In the genomic region with DNA sequence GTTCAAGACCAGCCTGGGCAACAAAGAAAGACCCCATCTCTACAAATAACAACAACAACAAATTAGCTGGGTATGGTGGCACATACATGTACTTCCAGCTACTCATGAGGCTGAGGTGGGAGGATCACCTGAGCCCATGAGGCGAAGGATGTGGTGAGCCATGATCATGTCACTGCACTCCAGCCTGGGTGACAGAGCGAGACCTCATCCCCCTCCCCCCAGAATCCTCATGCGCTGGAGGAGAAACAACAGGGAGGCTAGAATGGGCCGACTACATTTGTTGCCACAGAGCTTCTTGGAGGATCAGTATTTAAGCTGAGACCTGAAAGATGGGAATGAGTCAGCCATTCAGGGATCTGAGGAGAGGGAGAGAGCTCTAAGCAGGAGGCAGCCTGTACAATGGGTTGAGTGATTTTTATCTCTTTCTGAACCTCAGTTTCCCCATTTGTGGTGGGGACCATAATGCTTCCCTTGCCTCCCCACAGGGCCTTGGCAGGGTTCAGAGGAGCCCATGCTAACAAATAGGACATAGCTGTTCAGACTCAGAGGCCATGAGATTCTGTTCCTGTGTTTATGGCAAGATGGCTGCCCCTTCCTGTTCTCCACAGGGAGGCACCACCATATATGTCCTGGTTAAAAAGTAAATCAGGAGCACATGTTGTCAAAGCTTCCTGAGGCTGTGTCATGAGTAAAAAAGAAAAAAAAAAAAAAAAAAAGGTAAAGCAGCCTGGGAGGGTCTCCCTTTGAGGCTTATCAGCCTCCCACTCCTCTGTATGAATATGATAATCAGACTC, we compare ENCODE assay signal across 11 cellular contexts.
A peak's percentile ranks its signal among the peaks of the same experiment; 100 is the strongest.
DNase-seq lines count a peak whose midpoint lies in the region; ATAC-seq, FAIRE-seq and TF ChIP-seq lines count a peak whose summit lies in the region.
"Had no signal": no experiment of that assay in that cellular context is flagged by ENCODE, and none has a peak within 500 bp of the region (broad histone marks: within the 10 kb centered on the region; RNA-seq: fewer than 3 reads in every experiment).

No MANE protein-coding gene starts in this region.

- TF ChIP-seq CTCF in colonic mucosa (IDR thresholded peaks at IDR 0.05) (no peak), right lobe of liver (IDR thresholded peaks at IDR 0.05) (no peak), stomach (IDR thresholded peaks at IDR 0.05) (no peak)

- no peak for TF ChIP-seq EP300 in stomach (IDR thresholded peaks at IDR 0.05)

- ATAC-seq in right lobe of liver: no peak
- ATAC-seq: activated T-cell treated with anti-CD3 and anti-CD28 coated beads, Interleukin-2, amount 50 U/mL, for 4 hours had no signal

- H3K4me3 ChIP-seq in HUES64 (ENCODE audit: low read length) (no peak overlapping the region), colonic mucosa (no peak overlapping the region), right lobe of liver (no peak overlapping the region), stomach (no peak overlapping the region)

- H3K9ac ChIP-seq in HUES64 (ENCODE audit: low read depth, low read length): peak overlapping the region; percentile 65; the same call in 1 of the 2 replicates
- H3K9ac ChIP-seq in colonic mucosa (ENCODE audit: low read depth in 2 of 2, low read length in 2 of 2): peak overlapping the region in 1 of 2 donors; percentile 89

- H3K27ac ChIP-seq in HUES64 (ENCODE audit: low read depth, low read length): peak overlapping the region; percentile 86
- H3K27ac ChIP-seq in colonic mucosa: peak overlapping the region; percentile 90
- H3K27ac ChIP-seq in right lobe of liver: peak overlapping the region; percentile 89 to 95 (median 91)
- H3K27ac ChIP-seq in stomach: peak overlapping the region; percentile 84 to 93 (median 89)

- intact Hi-C loops in colonic mucosa (cut with DNase I) (no loop called here), right lobe of liver (cut with DNase I) (no loop called here), stomach (cut with DNase I; ENCODE audit: low total_unique reads) (no loop called here)

- TF ChIP-seq POLR2A in right lobe of liver (IDR thresholded peaks at IDR 0.05) (no peak), stomach (IDR thresholded peaks at IDR 0.05) (no peak), GM12892 (IDR thresholded peaks at IDR 0.05; ENCODE audit: low read depth, low read length) (no peak)

- FAIRE-seq in GM19239 (lab: Jason Lieb, UNC) (no peak), frontal cortex (lab: Jason Lieb, UNC) (no peak), GM12892 (lab: Jason Lieb, UNC) (no peak)

- H3K9me3 ChIP-seq in HUES64 (ENCODE audit: insufficient read depth, low read depth, low read length): no peaks in the 10 kb centered on the region
- no peaks in the 10 kb centered on the region for H3K9me3 ChIP-seq in colonic mucosa
- H3K9me3 ChIP-seq in right lobe of liver: no peaks in the 10 kb centered on the region
- H3K9me3 ChIP-seq in stomach: no peaks in the 10 kb centered on the region

- H3K36me3 ChIP-seq in HUES64 (ENCODE audit: insufficient read depth, low read length) (no peaks in the 10 kb centered on the region), colonic mucosa (no peaks in the 10 kb centered on the region), right lobe of liver (no peaks in the 10 kb centered on the region), stomach (no peaks in the 10 kb centered on the region)

- 53% methylated on average over 4 of the region's 4 CpGs for WGBS in HUES64
- WGBS in right lobe of liver (ENCODE audit: insufficient coverage, low coverage, low lambda C conversion rate, missing lambda C conversion rate): 28% methylated on average over 3 of the region's 4 CpGs
- WGBS in stomach, 5 donors: 40 to 80% (median 49%) methylated on average over 3 to 4 of the region's 4 CpGs

- DNase-seq in colonic mucosa: no peak
- no peak for DNase-seq in right lobe of liver
- no peak for DNase-seq in stomach
- DNase-seq in GM19239 (ENCODE audit: insufficient read length, low spot score): no peak
- DNase-seq in SHP77 treated with DMSO at 0.1 percent for 48 hours (lab: John Stamatoyannopoulos, UW): no peak
- DNase-seq in frontal cortex (ENCODE audit: low spot score in 2 of 2): no peak
- DNase-seq in GM12892 (ENCODE audit: insufficient read length): no peak
- DNase-seq: activated T-cell treated with anti-CD3 and anti-CD28 coated beads, Interleukin-2, amount 50 U/mL, for 4 hours; GF-D8; NCI-H2029 had no signal

- H3K27me3 ChIP-seq in HUES64 (ENCODE audit: insufficient read depth, low read length) (no peaks in the 10 kb centered on the region), colonic mucosa (no peaks in the 10 kb centered on the region), right lobe of liver (no peaks in the 10 kb centered on the region), stomach (no peaks in the 10 kb centered on the region)

- H3K4me1 ChIP-seq in HUES64 (ENCODE audit: insufficient read depth, low read length) (peaks cover 54% of the 10 kb centered on the region), colonic mucosa (peaks cover 32% of the 10 kb centered on the region), right lobe of liver (peaks cover 2 to 63% (median 31%) of the 10 kb centered on the region in 4 donors), stomach (peaks cover 64 to 76% (median 70%) of the 10 kb centered on the region in 4 donors)
